In genomic region chr9:35612843-35613242, GRCh38 we compare ENCODE assay signal across 1 cellular context.
TF ChIP-seq lines count a peak whose summit lies in the region.

No MANE protein-coding gene starts in this region.

TF ChIP-seq in A549, 52 proteins besides CTCF, POLR2A, EP300 and RAD21:
- TF ChIP-seq CBX8 (IDR thresholded peaks at IDR 0.05): no peak
- TF ChIP-seq MAFK (IDR thresholded peaks at IDR 0.05; ENCODE audit: partially characterized antibody): peak; percentile 78
- TF ChIP-seq, protein P1, sequence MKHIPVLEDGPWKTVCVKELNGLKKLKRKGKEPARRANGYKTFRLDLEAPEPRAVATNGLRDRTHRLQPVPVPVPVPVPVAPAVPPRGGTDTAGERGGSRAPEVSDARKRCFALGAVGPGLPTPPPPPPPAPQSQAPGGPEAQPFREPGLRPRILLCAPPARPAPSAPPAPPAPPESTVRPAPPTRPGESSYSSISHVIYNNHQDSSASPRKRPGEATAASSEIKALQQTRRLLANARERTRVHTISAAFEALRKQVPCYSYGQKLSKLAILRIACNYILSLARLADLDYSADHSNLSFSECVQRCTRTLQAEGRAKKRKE (CRISPR knock-in tag; IDR thresholded peaks at IDR 0.05; ENCODE audit: low read depth): no peak
- TF ChIP-seq HDAC2 (IDR thresholded peaks at IDR 0.05): no peak
TF ChIP-seq in A549: peak in this region for 1.
